ENCODE assay signal across 2 cellular contexts in the genomic region with DNA sequence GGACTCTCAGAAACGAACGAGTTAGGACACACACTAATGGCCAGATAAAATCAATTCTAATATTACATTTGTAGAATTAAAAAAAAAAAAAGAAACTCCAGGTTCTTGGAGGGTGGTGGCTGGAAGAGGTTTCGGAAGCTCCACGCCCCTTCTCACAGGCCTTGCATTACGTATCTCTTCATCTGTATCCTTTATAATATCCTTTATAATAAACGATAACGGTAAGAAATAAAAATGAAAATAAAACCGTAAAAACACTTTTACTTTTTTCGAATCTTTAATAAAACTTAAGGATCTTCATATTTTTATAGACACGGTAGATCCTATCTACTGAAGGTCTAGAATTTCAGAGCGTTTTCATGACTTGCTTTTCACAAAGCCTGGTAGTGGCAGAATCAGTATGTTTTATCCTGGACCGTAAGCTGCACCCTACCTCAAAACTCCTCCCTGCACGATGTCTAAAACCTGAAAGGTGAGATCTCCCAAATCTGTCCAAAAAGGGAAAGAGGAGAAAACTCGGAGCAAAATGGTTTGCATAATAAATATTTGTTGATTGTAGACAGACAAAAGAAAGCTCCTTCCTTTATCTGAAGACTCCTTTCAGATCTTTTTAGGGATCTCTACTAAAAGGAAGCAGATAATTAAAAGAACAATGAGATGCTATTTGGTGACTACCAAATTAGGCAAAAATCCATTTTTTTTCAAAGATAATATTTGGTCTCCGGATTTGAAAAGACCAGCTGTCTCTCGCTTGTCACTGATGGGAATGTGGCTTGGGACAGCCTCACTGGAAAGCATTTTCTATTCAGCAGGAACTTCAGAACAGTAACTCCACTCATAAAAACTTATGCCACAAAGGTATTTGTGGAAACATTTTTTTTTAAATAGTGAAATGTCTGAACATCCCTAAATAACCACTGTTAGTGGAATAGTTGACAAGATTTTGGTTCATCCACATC.
TF ChIP-seq lines count a peak whose summit lies in the region.

No MANE protein-coding gene starts in this region.

TF ChIP-seq in SK-N-SH, 30 proteins besides CTCF, POLR2A, EP300 and RAD21 (continued from another document):
- TF ChIP-seq RFX5 (IDR thresholded peaks at IDR 0.05; ENCODE audit: low read length) (no peak), FOSL2 (IDR thresholded peaks at IDR 0.05; ENCODE audit: borderline replicate concordance, low read depth) (no peak), MXI1 (IDR thresholded peaks at IDR 0.05; ENCODE audit: low read depth, low read length) (no peak), POLR2AphosphoS5 (IDR thresholded peaks at IDR 0.05; ENCODE audit: low read depth, low read length) (no peak), RCOR1 (IDR thresholded peaks at IDR 0.05; ENCODE audit: low read length) (no peak), SIN3A (IDR thresholded peaks at IDR 0.05; ENCODE audit: borderline replicate concordance, low read depth, low read length) (no peak), MEF2A (IDR thresholded peaks at IDR 0.05; ENCODE audit: borderline replicate concordance, low read depth) (no peak), CHD2 (IDR thresholded peaks at IDR 0.05; ENCODE audit: low read length, partially characterized antibody) (no peak), FOXJ3 (CRISPR knock-in tag; IDR thresholded peaks at IDR 0.05) (no peak)
- TF ChIP-seq, protein P1, sequence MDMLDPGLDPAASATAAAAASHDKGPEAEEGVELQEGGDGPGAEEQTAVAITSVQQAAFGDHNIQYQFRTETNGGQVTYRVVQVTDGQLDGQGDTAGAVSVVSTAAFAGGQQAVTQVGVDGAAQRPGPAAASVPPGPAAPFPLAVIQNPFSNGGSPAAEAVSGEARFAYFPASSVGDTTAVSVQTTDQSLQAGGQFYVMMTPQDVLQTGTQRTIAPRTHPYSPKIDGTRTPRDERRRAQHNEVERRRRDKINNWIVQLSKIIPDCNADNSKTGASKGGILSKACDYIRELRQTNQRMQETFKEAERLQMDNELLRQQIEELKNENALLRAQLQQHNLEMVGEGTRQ (IDR thresholded peaks at IDR 0.05; ENCODE audit: borderline replicate concordance, low read depth, low read length) = no peak
- TF ChIP-seq, protein P2, sequence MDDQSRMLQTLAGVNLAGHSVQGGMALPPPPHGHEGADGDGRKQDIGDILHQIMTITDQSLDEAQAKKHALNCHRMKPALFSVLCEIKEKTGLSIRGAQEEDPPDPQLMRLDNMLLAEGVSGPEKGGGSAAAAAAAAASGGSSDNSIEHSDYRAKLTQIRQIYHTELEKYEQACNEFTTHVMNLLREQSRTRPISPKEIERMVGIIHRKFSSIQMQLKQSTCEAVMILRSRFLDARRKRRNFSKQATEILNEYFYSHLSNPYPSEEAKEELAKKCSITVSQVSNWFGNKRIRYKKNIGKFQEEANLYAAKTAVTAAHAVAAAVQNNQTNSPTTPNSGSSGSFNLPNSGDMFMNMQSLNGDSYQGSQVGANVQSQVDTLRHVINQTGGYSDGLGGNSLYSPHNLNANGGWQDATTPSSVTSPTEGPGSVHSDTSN (IDR thresholded peaks at IDR 0.05) = no peak
- TF ChIP-seq, protein P3, sequence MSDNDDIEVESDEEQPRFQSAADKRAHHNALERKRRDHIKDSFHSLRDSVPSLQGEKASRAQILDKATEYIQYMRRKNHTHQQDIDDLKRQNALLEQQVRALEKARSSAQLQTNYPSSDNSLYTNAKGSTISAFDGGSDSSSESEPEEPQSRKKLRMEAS (IDR thresholded peaks at IDR 0.05; ENCODE audit: low read depth) = no peak
- TF ChIP-seq, protein P4, sequence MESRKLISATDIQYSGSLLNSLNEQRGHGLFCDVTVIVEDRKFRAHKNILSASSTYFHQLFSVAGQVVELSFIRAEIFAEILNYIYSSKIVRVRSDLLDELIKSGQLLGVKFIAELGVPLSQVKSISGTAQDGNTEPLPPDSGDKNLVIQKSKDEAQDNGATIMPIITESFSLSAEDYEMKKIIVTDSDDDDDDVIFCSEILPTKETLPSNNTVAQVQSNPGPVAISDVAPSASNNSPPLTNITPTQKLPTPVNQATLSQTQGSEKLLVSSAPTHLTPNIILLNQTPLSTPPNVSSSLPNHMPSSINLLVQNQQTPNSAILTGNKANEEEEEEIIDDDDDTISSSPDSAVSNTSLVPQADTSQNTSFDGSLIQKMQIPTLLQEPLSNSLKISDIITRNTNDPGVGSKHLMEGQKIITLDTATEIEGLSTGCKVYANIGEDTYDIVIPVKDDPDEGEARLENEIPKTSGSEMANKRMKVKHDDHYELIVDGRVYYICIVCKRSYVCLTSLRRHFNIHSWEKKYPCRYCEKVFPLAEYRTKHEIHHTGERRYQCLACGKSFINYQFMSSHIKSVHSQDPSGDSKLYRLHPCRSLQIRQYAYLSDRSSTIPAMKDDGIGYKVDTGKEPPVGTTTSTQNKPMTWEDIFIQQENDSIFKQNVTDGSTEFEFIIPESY (IDR thresholded peaks at IDR 0.05; ENCODE audit: borderline replicate concordance, low read depth) = no peak
TF ChIP-seq in SK-N-SH: peak in this region for 0.

TF ChIP-seq in SK-N-SH treated with all-trans-retinoic acid at 6 μM for 48 hours, 23 proteins besides CTCF, POLR2A, EP300 and RAD21 (continued from another document):
- TF ChIP-seq, protein P5, sequence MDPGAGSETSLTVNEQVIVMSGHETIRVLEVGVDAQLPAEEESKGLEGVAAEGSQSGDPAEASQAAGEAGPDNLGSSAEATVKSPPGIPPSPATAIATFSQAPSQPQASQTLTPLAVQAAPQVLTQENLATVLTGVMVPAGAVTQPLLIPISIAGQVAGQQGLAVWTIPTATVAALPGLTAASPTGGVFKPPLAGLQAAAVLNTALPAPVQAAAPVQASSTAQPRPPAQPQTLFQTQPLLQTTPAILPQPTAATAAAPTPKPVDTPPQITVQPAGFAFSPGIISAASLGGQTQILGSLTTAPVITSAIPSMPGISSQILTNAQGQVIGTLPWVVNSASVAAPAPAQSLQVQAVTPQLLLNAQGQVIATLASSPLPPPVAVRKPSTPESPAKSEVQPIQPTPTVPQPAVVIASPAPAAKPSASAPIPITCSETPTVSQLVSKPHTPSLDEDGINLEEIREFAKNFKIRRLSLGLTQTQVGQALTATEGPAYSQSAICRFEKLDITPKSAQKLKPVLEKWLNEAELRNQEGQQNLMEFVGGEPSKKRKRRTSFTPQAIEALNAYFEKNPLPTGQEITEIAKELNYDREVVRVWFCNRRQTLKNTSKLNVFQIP (CRISPR knock-in tag; IDR thresholded peaks at IDR 0.05; ENCODE audit: borderline replicate concordance, low read depth) = no peak
